1 cellular context compared by ENCODE assay signal in the genomic region with DNA sequence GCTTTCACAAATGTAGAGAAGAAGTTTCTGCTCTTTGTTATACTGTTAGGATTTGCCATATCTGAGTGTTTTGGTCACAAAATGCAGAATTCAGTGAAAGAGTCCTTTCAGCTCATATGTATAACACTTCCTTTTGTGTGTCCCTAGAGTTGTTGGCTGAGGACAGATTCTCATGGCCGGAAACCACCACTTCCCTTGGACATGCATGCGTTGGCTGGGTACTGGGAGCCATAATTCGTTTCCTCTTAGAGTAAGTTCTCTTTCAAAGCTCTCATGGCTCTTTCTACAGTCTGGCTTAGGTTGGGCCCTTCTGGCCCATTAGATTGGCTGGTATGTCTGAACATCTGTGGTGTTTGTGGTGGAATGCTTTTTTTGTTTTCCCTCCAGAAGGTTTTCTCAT.
TF ChIP-seq lines count a peak whose summit lies in the region.

No MANE protein-coding gene starts in this region.

TF ChIP-seq in GM23338, 12 proteins besides CTCF, POLR2A, EP300 and RAD21 (continued from another document):
- TF ChIP-seq, protein P1, sequence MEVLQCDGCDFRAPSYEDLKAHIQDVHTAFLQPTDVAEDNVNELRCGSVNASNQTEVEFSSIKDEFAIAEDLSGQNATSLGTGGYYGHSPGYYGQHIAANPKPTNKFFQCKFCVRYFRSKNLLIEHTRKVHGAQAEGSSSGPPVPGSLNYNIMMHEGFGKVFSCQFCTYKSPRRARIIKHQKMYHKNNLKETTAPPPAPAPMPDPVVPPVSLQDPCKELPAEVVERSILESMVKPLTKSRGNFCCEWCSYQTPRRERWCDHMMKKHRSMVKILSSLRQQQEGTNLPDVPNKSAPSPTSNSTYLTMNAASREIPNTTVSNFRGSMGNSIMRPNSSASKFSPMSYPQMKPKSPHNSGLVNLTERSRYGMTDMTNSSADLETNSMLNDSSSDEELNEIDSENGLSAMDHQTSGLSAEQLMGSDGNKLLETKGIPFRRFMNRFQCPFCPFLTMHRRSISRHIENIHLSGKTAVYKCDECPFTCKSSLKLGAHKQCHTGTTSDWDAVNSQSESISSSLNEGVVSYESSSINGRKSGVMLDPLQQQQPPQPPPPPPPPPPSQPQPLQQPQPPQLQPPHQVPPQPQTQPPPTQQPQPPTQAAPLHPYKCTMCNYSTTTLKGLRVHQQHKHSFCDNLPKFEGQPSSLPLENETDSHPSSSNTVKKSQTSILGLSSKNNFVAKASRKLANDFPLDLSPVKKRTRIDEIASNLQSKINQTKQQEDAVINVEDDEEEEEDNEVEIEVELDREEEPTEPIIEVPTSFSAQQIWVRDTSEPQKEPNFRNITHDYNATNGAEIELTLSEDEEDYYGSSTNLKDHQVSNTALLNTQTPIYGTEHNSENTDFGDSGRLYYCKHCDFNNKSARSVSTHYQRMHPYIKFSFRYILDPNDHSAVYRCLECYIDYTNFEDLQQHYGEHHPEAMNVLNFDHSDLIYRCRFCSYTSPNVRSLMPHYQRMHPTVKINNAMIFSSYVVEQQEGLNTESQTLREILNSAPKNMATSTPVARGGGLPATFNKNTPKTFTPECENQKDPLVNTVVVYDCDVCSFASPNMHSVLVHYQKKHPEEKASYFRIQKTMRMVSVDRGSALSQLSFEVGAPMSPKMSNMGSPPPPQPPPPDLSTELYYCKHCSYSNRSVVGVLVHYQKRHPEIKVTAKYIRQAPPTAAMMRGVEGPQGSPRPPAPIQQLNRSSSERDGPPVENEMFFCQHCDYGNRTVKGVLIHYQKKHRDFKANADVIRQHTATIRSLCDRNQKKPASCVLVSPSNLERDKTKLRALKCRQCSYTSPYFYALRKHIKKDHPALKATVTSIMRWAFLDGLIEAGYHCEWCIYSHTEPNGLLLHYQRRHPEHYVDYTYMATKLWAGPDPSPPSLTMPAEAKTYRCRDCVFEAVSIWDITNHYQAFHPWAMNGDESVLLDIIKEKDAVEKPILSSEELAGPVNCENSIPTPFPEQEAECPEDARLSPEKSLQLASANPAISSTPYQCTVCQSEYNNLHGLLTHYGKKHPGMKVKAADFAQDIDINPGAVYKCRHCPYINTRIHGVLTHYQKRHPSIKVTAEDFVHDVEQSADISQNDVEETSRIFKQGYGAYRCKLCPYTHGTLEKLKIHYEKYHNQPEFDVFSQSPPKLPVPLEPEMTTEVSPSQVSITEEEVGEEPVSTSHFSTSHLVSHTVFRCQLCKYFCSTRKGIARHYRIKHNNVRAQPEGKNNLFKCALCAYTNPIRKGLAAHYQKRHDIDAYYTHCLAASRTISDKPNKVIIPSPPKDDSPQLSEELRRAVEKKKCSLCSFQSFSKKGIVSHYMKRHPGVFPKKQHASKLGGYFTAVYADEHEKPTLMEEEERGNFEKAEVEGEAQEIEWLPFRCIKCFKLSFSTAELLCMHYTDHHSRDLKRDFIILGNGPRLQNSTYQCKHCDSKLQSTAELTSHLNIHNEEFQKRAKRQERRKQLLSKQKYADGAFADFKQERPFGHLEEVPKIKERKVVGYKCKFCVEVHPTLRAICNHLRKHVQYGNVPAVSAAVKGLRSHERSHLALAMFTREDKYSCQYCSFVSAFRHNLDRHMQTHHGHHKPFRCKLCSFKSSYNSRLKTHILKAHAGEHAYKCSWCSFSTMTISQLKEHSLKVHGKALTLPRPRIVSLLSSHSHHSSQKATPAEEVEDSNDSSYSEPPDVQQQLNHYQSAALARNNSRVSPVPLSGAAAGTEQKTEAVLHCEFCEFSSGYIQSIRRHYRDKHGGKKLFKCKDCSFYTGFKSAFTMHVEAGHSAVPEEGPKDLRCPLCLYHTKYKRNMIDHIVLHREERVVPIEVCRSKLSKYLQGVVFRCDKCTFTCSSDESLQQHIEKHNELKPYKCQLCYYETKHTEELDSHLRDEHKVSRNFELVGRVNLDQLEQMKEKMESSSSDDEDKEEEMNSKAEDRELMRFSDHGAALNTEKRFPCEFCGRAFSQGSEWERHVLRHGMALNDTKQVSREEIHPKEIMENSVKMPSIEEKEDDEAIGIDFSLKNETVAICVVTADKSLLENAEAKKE (CRISPR knock-in tag; IDR thresholded peaks at IDR 0.05), result no peak
